ENCODE assay signal across 16 cellular contexts in genomic region chr13:98541211-98541610, GRCh38. TPM values are rescaled to one million over a fixed set of nuclear protein-coding genes. Genes with fewer than 3 reads are reported as not detected.
DNase-seq lines count a peak whose midpoint lies in the region; ATAC-seq lines count a peak whose summit lies in the region.
"Had no signal": no experiment of that assay in that cellular context is flagged by ENCODE, and none has a peak within 500 bp of the region (broad histone marks: within the 10 kb centered on the region; RNA-seq: fewer than 3 reads in every experiment).

No MANE protein-coding gene starts in this region.

- intact Hi-C loops in activated naive CD4-positive, alpha-beta T cell treated with anti-CD3 and anti-CD28 coated beads for 36 hours (cut with micrococcal nuclease) = no loop called here

- H3K27me3 Mint-ChIP-seq in activated naive CD4-positive, alpha-beta T cell treated with anti-CD3 and anti-CD28 coated beads for 36 hours (ENCODE audit: low read depth) = no peaks in the 10 kb centered on the region

- H3K9me3 ChIP-seq in adipocyte (ENCODE audit: control insufficient read depth, low read length) (no peaks in the 10 kb centered on the region), thymus (ENCODE audit: control insufficient read depth) (no peaks in the 10 kb centered on the region)
- H3K9me3 ChIP-seq: spleen had no signal

- H3K4me3 ChIP-seq in adipocyte (ENCODE audit: low read length) = peak overlapping the region; percentile 72
- H3K4me3 ChIP-seq in thymus (ENCODE audit: low read length) = no peak overlapping the region
- H3K4me3 ChIP-seq: coronary artery, spleen had no signal

- H3K27ac ChIP-seq in thymus (ENCODE audit: low read depth) = peak overlapping the region; percentile 43

- H3K27me3 ChIP-seq in adipocyte (replicated peaks; ENCODE audit: control insufficient read depth, insufficient read depth, low read length) (no peaks in the 10 kb centered on the region), thymus (ENCODE audit: control insufficient read depth, insufficient read depth) (no peaks in the 10 kb centered on the region)
- H3K27me3 ChIP-seq: spleen had no signal

- no peaks in the 10 kb centered on the region for H3K9me3 Mint-ChIP-seq in activated naive CD4-positive, alpha-beta T cell treated with anti-CD3 and anti-CD28 coated beads, Interleukin-2, amount 50 U/mL, for 72 hours
- H3K9me3 Mint-ChIP-seq in activated naive CD4-positive, alpha-beta T cell treated with anti-CD3 and anti-CD28 coated beads for 36 hours = no peaks in the 10 kb centered on the region
- H3K9me3 Mint-ChIP-seq: neural crest cell had no signal

- H3K36me3 ChIP-seq in adipocyte (ENCODE audit: control insufficient read depth, insufficient read depth, low read length, severe bottlenecking) (no peaks in the 10 kb centered on the region), thymus (ENCODE audit: control insufficient read depth, insufficient read depth) (no peaks in the 10 kb centered on the region)

- peak overlapping the region; percentile 44 to 89 for H3K27ac Mint-ChIP-seq in activated naive CD4-positive, alpha-beta T cell treated with anti-CD3 and anti-CD28 coated beads, Interleukin-2, amount 50 U/mL, for 72 hours
- H3K27ac Mint-ChIP-seq in activated naive CD4-positive, alpha-beta T cell treated with anti-CD3 and anti-CD28 coated beads for 36 hours = no peak overlapping the region

- H3K36me3 Mint-ChIP-seq in activated naive CD4-positive, alpha-beta T cell treated with anti-CD3 and anti-CD28 coated beads, Interleukin-2, amount 50 U/mL, for 72 hours = peaks cover 5 to 37% of the 10 kb centered on the region in 2 donors
- peaks cover 12% of the 10 kb centered on the region for H3K36me3 Mint-ChIP-seq in activated naive CD4-positive, alpha-beta T cell treated with anti-CD3 and anti-CD28 coated beads for 36 hours (ENCODE audit: low read depth)

- ATAC-seq in activated naive CD4-positive, alpha-beta T cell treated with anti-CD3 and anti-CD28 coated beads, Interleukin-2, amount 50 U/mL, for 72 hours = no peak
- no peak for ATAC-seq in GM18511 (IDR thresholded peaks at IDR 0.05; ENCODE audit: unreplicated experiment)

- H3K4me1 Mint-ChIP-seq in activated naive CD4-positive, alpha-beta T cell treated with anti-CD3 and anti-CD28 coated beads for 36 hours (ENCODE audit: low read depth) = peaks cover 98% of the 10 kb centered on the region

- no peak for DNase-seq in activated naive CD4-positive, alpha-beta T cell treated with anti-CD3 and anti-CD28 coated beads, Interleukin-2, amount 50 U/mL, for 72 hours (ENCODE audit: low spot score in 2 of 2)
- no peak for DNase-seq in activated naive CD4-positive, alpha-beta T cell treated with anti-CD3 and anti-CD28 coated beads for 36 hours
- peak; percentile 54 for DNase-seq in adipocyte (ENCODE audit: low read depth)
- peak; percentile 46 for DNase-seq in medulla oblongata (ENCODE audit: extremely low spot score)
- no peak for DNase-seq in NK-92 (lab: John Stamatoyannopoulos, UW; ENCODE audit: unreplicated experiment)
- no peak for DNase-seq in NCI-H146 (lab: John Stamatoyannopoulos, UW)
- DNase-seq: ACHN; activated CD4-positive, alpha-beta T cell treated with anti-CD3 and anti-CD28 coated beads, Interleukin-2, amount 50 U/mL, for 1 hour; activated naive CD4-positive, alpha-beta T cell treated with anti-CD3 and anti-CD28 coated beads, Interleukin-2, amount 50 U/mL, for 16 hours; kidney glomerular epithelial cell; NCI-H187; spleen had no signal

- peaks cover 61% of the 10 kb centered on the region for H3K4me1 ChIP-seq in adipocyte (ENCODE audit: control insufficient read depth, insufficient read depth, low read length)
- peaks cover 63% of the 10 kb centered on the region for H3K4me1 ChIP-seq in thymus (ENCODE audit: control insufficient read depth, insufficient read depth, low read length)

- CTCF ChIA-PET in activated naive CD4-positive, alpha-beta T cell treated with anti-CD3 and anti-CD28 coated beads for 36 hours (lab: Charles Lee) = interaction anchor here (0.6 to 2.1 kb wide), 4 partner anchors 8 to 303 kb away, joined by 3 to 6 read pairs (median 4); no protein-coding TSS in a partner anchor

- no peak overlapping the region for H3K4me3 Mint-ChIP-seq in activated naive CD4-positive, alpha-beta T cell treated with anti-CD3 and anti-CD28 coated beads for 36 hours
- H3K4me3 Mint-ChIP-seq: neural crest cell had no signal

- 96% methylated on average over 5 of the region's 5 CpGs for WGBS in thymus

- H3K9ac ChIP-seq in adipocyte (ENCODE audit: low read length) = peak overlapping the region; percentile 22

RNA-seq across cellular contexts. Expression of gene STK24, which starts 35.7 kb away (rescaled TPM):
- total RNA-seq in activated naive CD4-positive, alpha-beta T cell treated with anti-CD3 and anti-CD28 coated beads, Interleukin-2, amount 50 U/mL, for 72 hours = 100 to 1,000 TPM; 122 to 137 TPM
- 10 to 100 TPM; 95.5 to 96.7 TPM for total RNA-seq in activated naive CD4-positive, alpha-beta T cell treated with anti-CD3 and anti-CD28 coated beads for 36 hours
- polyA plus RNA-seq in thymus = 62.4 TPM

Comparison
In these comparisons a context has a peak if more than half of its experiments do, and no peak if none do; other contexts are left out.
1. DNase-seq: peak in adipocyte (single experiment) and medulla oblongata (single experiment); none in activated naive CD4-positive, alpha-beta T cell treated with anti-CD3 and anti-CD28 coated beads, Interleukin-2, amount 50 U/mL, for 72 hours (0 of 2), activated naive CD4-positive, alpha-beta T cell treated with anti-CD3 and anti-CD28 coated beads for 36 hours (single experiment), NK-92 (single experiment) and NCI-H146 (single experiment).